In the genomic region with DNA sequence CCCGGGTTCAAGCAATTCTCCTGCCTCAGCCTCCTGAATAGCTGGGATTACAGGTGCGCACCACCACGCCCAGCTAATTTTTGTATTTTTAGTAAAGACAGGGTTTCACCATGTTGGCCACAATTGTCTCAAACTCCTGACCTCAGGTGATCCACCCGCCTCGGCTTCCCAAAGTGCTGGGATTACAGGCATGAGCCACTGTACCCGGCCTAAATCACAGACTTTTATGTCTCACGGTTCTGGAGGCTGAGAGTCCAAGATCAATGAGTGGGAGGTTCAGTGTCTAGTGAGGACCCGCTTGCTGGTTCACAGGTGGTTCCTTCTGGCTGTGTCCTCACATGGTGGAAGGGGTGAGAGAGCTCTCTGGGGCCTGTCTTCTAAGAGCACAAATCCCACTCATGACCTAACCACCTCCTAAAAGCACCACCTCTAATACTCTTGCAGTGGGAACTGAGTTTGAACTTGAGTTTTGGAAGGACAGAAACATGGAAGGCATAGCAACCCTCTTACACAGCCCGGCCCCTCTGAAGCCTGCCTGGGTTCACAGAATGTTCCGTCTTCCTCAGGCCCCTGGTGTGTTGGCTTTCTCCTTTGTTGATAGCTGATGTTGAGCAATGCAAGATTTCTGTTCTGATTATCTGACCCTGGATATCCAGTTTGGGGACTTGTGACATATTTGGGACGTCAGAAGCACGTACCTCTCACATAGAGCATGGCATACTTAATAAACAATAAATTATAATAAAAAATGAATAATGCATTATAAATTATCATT, we compare ENCODE assay signal across 13 cellular contexts. TPM values are rescaled to one million over a fixed set of nuclear protein-coding genes. Genes with fewer than 3 reads are reported as not detected.
DNase-seq lines count a peak whose midpoint lies in the region; ATAC-seq and TF ChIP-seq lines count a peak whose summit lies in the region.
"Had no signal": no experiment of that assay in that cellular context is flagged by ENCODE, and none has a peak within 500 bp of the region (broad histone marks: within the 10 kb centered on the region; RNA-seq: fewer than 3 reads in every experiment).

No MANE protein-coding gene starts in this region.

- no peaks in the 10 kb centered on the region for H3K9me3 Mint-ChIP-seq in activated naive CD8-positive, alpha-beta T cell (ENCODE audit: low read depth)
- no peaks in the 10 kb centered on the region for H3K9me3 Mint-ChIP-seq in activated naive CD8-positive, alpha-beta T cell treated with anti-CD3 and anti-CD28 coated beads, Interleukin-2, amount 50 U/mL, for 24 hours
- peaks cover 6% of the 10 kb centered on the region for H3K9me3 Mint-ChIP-seq in endothelial cell (ENCODE audit: unreplicated experiment)
- H3K9me3 Mint-ChIP-seq in stimulated activated naive B cell treated with anti-CD40 and anti-IgM and Interleukin-4, amounts not matched to agents 10 μg/mL and 1 μg/mL and 100 μg/mL, for 72 hours = no peaks in the 10 kb centered on the region

- ATAC-seq in activated naive CD8-positive, alpha-beta T cell treated with anti-CD3 and anti-CD28 coated beads, Interleukin-2, amount 50 U/mL, for 24 hours = no peak
- no peak for ATAC-seq in stimulated activated naive B cell treated with anti-CD40 and anti-IgM and Interleukin-4, amounts not matched to agents 10 μg/mL and 1 μg/mL and 100 μg/mL, for 72 hours (replicated peaks)
- ATAC-seq in GM18867 (IDR thresholded peaks at IDR 0.05; ENCODE audit: unreplicated experiment) = no peak

- peaks cover 22% of the 10 kb centered on the region for H3K79me2 ChIP-seq in SU-DHL-6 (ENCODE audit: insufficient read depth, low read length)

- no peak overlapping the region for H3K4me3 ChIP-seq in SU-DHL-6 (ENCODE audit: insufficient read depth, low read length, poor library complexity, severe bottlenecking)
- H3K4me3 ChIP-seq: stomach had no signal

- no peaks in the 10 kb centered on the region for H3K27me3 ChIP-seq in SU-DHL-6 (ENCODE audit: low read length)
- H3K27me3 ChIP-seq: stomach had no signal

- H3K27ac ChIP-seq in SU-DHL-6 (ENCODE audit: low read depth, low read length) = peak overlapping the region; percentile 40; the same call in 1 of the 2 replicates
- H3K27ac ChIP-seq: stomach had no signal

- no peak overlapping the region for H3K9ac ChIP-seq in SU-DHL-6 (ENCODE audit: low read length)

- no peaks in the 10 kb centered on the region for H4K20me1 ChIP-seq in SU-DHL-6 (ENCODE audit: low read depth, low read length)

- H3K36me3 ChIP-seq in SU-DHL-6 (ENCODE audit: low read length) = no peaks in the 10 kb centered on the region

- peak overlapping the region; percentile 64 for H3K27ac Mint-ChIP-seq in activated naive CD8-positive, alpha-beta T cell
- H3K27ac Mint-ChIP-seq in activated naive CD8-positive, alpha-beta T cell treated with anti-CD3 and anti-CD28 coated beads, Interleukin-2, amount 50 U/mL, for 24 hours = no peak overlapping the region
- H3K27ac Mint-ChIP-seq in endothelial cell (ENCODE audit: unreplicated experiment) = no peak overlapping the region
- H3K27ac Mint-ChIP-seq in stimulated activated naive B cell treated with anti-CD40 and anti-IgM and Interleukin-4, amounts not matched to agents 10 μg/mL and 1 μg/mL and 100 μg/mL, for 72 hours = peak overlapping the region; percentile 76

- DNase-seq in activated naive CD8-positive, alpha-beta T cell treated with anti-CD3 and anti-CD28 coated beads, Interleukin-2, amount 50 U/mL, for 24 hours = no peak
- DNase-seq in endothelial cell (ENCODE audit: low spot score) (no peak), hippocampal formation (lab: John Stamatoyannopoulos, UW) (no peak)
- no peak for DNase-seq in stimulated activated naive B cell treated with anti-CD40 and anti-IgM and Interleukin-4, amounts not matched to agents 10 μg/mL and 1 μg/mL and 100 μg/mL, for 72 hours
- DNase-seq in activated CD4-positive, CD25-positive, alpha-beta regulatory T cell (lab: John Stamatoyannopoulos, UW) = no peak
- DNase-seq: NCI-H2171 treated with DMSO at 0.1 percent for 48 hours; stimulated activated CD4-positive, alpha-beta T cell treated with anti-CD3 and anti-CD28 coated beads, Interleukin-4, amount 100 ng/mL, for 1 hour had no signal

- H3K36me3 Mint-ChIP-seq in activated naive CD8-positive, alpha-beta T cell = no peaks in the 10 kb centered on the region
- peaks cover 14% of the 10 kb centered on the region for H3K36me3 Mint-ChIP-seq in activated naive CD8-positive, alpha-beta T cell treated with anti-CD3 and anti-CD28 coated beads, Interleukin-2, amount 50 U/mL, for 24 hours (ENCODE audit: low read depth)
- H3K36me3 Mint-ChIP-seq in endothelial cell (ENCODE audit: low read depth, unreplicated experiment) = peaks cover 14% of the 10 kb centered on the region
- H3K36me3 Mint-ChIP-seq in stimulated activated naive B cell treated with anti-CD40 and anti-IgM and Interleukin-4, amounts not matched to agents 10 μg/mL and 1 μg/mL and 100 μg/mL, for 72 hours = peaks cover 11 to 26% of the 10 kb centered on the region in 2 donors

- no peak overlapping the region for H3K4me3 Mint-ChIP-seq in activated naive CD8-positive, alpha-beta T cell
- no peak overlapping the region for H3K4me3 Mint-ChIP-seq in activated naive CD8-positive, alpha-beta T cell treated with anti-CD3 and anti-CD28 coated beads, Interleukin-2, amount 50 U/mL, for 24 hours
- peak overlapping the region; percentile 59 for H3K4me3 Mint-ChIP-seq in endothelial cell (ENCODE audit: unreplicated experiment)
- H3K4me3 Mint-ChIP-seq in stimulated activated naive B cell treated with anti-CD40 and anti-IgM and Interleukin-4, amounts not matched to agents 10 μg/mL and 1 μg/mL and 100 μg/mL, for 72 hours = no peak overlapping the region

- peaks cover 21% of the 10 kb centered on the region for H3K4me1 Mint-ChIP-seq in activated naive CD8-positive, alpha-beta T cell (ENCODE audit: low read depth)
- peaks cover 16% of the 10 kb centered on the region for H3K4me1 Mint-ChIP-seq in activated naive CD8-positive, alpha-beta T cell treated with anti-CD3 and anti-CD28 coated beads, Interleukin-2, amount 50 U/mL, for 24 hours
- peaks cover 7% of the 10 kb centered on the region for H3K4me1 Mint-ChIP-seq in endothelial cell (ENCODE audit: unreplicated experiment)
- peaks cover 15 to 28% of the 10 kb centered on the region in 2 donors for H3K4me1 Mint-ChIP-seq in stimulated activated naive B cell treated with anti-CD40 and anti-IgM and Interleukin-4, amounts not matched to agents 10 μg/mL and 1 μg/mL and 100 μg/mL, for 72 hours

- no peaks in the 10 kb centered on the region for H3K9me3 ChIP-seq in SU-DHL-6 (ENCODE audit: insufficient read depth, low read length)
- H3K9me3 ChIP-seq: stomach had no signal

- H3K27me3 Mint-ChIP-seq in activated naive CD8-positive, alpha-beta T cell = no peaks in the 10 kb centered on the region
- H3K27me3 Mint-ChIP-seq in activated naive CD8-positive, alpha-beta T cell treated with anti-CD3 and anti-CD28 coated beads, Interleukin-2, amount 50 U/mL, for 24 hours = no peaks in the 10 kb centered on the region
- peaks cover 10% of the 10 kb centered on the region for H3K27me3 Mint-ChIP-seq in endothelial cell (ENCODE audit: unreplicated experiment)
- H3K27me3 Mint-ChIP-seq in stimulated activated naive B cell treated with anti-CD40 and anti-IgM and Interleukin-4, amounts not matched to agents 10 μg/mL and 1 μg/mL and 100 μg/mL, for 72 hours = no peaks in the 10 kb centered on the region

- H3K4me2 ChIP-seq in SU-DHL-6 (ENCODE audit: low read depth, low read length, poor library complexity, severe bottlenecking) = no peak overlapping the region

- peaks cover 13% of the 10 kb centered on the region for H3F3A ChIP-seq in SU-DHL-6 (ENCODE audit: insufficient read depth)

- H3K9me2 ChIP-seq in SU-DHL-6 (replicated peaks; ENCODE audit: insufficient read depth, low read length) = no peaks in the 10 kb centered on the region

- no peak overlapping the region for H2AFZ ChIP-seq in SU-DHL-6 (ENCODE audit: low read depth, low read length, severe bottlenecking)

- no peak for TF ChIP-seq CTCF in SU-DHL-6 (IDR thresholded peaks at IDR 0.05; ENCODE audit: insufficient read depth, low read length, poor library complexity, severe bottlenecking)
- no peak for TF ChIP-seq CTCF in endothelial cell (IDR thresholded peaks at IDR 0.05; ENCODE audit: unreplicated experiment)

RNA-seq across cellular contexts. Expression of gene AKAP17A, which starts 1.9 kb away (rescaled TPM):
- total RNA-seq in endothelial cell (ENCODE audit: unreplicated experiment) = 25.9 TPM

RNA-seq across cellular contexts. Expression of gene ASMT, which starts 25.3 kb away (rescaled TPM):
- total RNA-seq in endothelial cell (ENCODE audit: unreplicated experiment) = 0.31 TPM
- total RNA-seq: Daoy, renal cortical epithelial cell, stomach had no signal

RNA-seq across cellular contexts. Expression of gene P2RY8, which starts 52.6 kb away (rescaled TPM):
- not detected for total RNA-seq in endothelial cell (ENCODE audit: unreplicated experiment)

Comparison
In these comparisons a context has a peak if more than half of its experiments do, and no peak if none do; other contexts are left out.
1. H3K27ac Mint-ChIP-seq: peak in activated naive CD8-positive, alpha-beta T cell (single experiment) and stimulated activated naive B cell treated with anti-CD40 and anti-IgM and Interleukin-4, amounts not matched to agents 10 μg/mL and 1 μg/mL and 100 μg/mL, for 72 hours (single experiment); none in activated naive CD8-positive, alpha-beta T cell treated with anti-CD3 and anti-CD28 coated beads, Interleukin-2, amount 50 U/mL, for 24 hours (single experiment) and endothelial cell (single experiment).